In the genomic region with DNA sequence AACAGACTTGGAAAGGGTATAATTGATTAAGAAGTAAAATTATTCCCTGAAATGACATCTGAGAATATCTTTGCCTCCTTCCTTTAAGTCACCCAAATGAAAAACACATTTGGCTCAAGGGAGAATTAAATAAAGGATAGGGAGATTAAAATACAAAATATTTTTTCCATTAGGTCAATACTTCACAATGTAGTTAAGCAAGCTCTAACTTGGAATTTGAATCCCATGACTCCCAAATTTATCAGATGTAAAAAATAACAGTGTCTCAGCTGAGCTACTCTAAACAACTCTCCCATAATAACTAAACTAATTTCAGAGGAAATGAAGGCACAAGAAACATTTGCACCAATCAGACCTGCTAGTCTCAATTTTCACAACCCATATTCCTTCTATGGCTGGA, we compare ENCODE assay signal across 9 cellular contexts. TPM values are rescaled to one million over a fixed set of nuclear protein-coding genes. Genes with fewer than 3 reads are reported as not detected.
"Had no signal": no experiment of that assay in that cellular context is flagged by ENCODE, and none has a peak within 500 bp of the region (broad histone marks: within the 10 kb centered on the region; RNA-seq: fewer than 3 reads in every experiment).

No MANE protein-coding gene starts in this region.

- DNase-seq: GM23248, GOT3, H7, HFFc6 had no signal

- H3K36me3 ChIP-seq: HAP-1 had no signal

- H2AFZ ChIP-seq: GM23248 had no signal

- H3K4me3 ChIP-seq: GM23248, HAP-1 had no signal

- FAIRE-seq: HepG2 had no signal

- H3K27ac ChIP-seq: GM23248, HL-60 had no signal

- H3K9ac ChIP-seq: GM23248 had no signal

- H3K27ac Mint-ChIP-seq: HFFc6, IgD-negative memory B cell had no signal

- ATAC-seq: HCT116, HepG2 had no signal

- H3K4me3 Mint-ChIP-seq: HFFc6, IgD-negative memory B cell had no signal

- H3K36me3 Mint-ChIP-seq: IgD-negative memory B cell had no signal

- H3K4me1 Mint-ChIP-seq: IgD-negative memory B cell had no signal

RNA-seq across cellular contexts. Expression of a gene that starts 6.5 kb away (rescaled TPM):
- total RNA-seq: HepG2 had no signal
